15 cellular contexts compared by ENCODE assay signal in genomic region chr19:51194527-51195315, GRCh38. TPM values are rescaled to one million over a fixed set of nuclear protein-coding genes. Genes with fewer than 3 reads are reported as not detected.
DNase-seq lines count a peak whose midpoint lies in the region; ATAC-seq, FAIRE-seq and TF ChIP-seq lines count a peak whose summit lies in the region.
"Had no signal": no experiment of that assay in that cellular context is flagged by ENCODE, and none has a peak within 500 bp of the region (broad histone marks: within the 10 kb centered on the region; RNA-seq: fewer than 3 reads in every experiment).

No MANE protein-coding gene starts in this region.

- H3K36me3 ChIP-seq in OCI-LY3 (replicated peaks; ENCODE audit: low read depth, low read length) (no peaks in the 10 kb centered on the region), bronchial epithelial cell (ENCODE audit: control insufficient read depth, insufficient read depth, low read length) (no peaks in the 10 kb centered on the region), lower lobe of right lung (no peaks in the 10 kb centered on the region)
- H3K36me3 ChIP-seq: transverse colon had no signal

- H3K9me3 ChIP-seq in OCI-LY3 (ENCODE audit: insufficient read depth, low read length) (no peaks in the 10 kb centered on the region), lower lobe of right lung (no peaks in the 10 kb centered on the region)
- H3K9me3 ChIP-seq: transverse colon had no signal

- ATAC-seq in stimulated activated naive CD8-positive, alpha-beta T cell treated with anti-CD3 and anti-CD28 coated beads, Interleukin-15, Interleukin-2, amounts not matched to agents 100 U/mL and 50 U/mL, for 24 hours = peak; percentile 83
- ATAC-seq in lower lobe of right lung = no peak

- H3K4me2 ChIP-seq in OCI-LY3 (ENCODE audit: low read length) = peak overlapping the region; percentile 40

- H2AFZ ChIP-seq in OCI-LY3 (ENCODE audit: low read depth, low read length) = no peak overlapping the region

- TF ChIP-seq CTCF in OCI-LY3 (IDR thresholded peaks at IDR 0.05; ENCODE audit: low read depth, low read length) (no peak), bronchial epithelial cell (IDR thresholded peaks at IDR 0.05; ENCODE audit: insufficient read depth, low read length, severe bottlenecking) (no peak), lower lobe of right lung (IDR thresholded peaks at IDR 0.05) (no peak)

- FAIRE-seq in bronchial epithelial cell (lab: Jason Lieb, UNC) = peak; percentile 18

- H4K20me1 ChIP-seq in OCI-LY3 (ENCODE audit: insufficient read depth, low read length) = no peaks in the 10 kb centered on the region

- intact Hi-C loops in lower lobe of right lung (cut with DNase I) = no loop called here

- H3K4me1 ChIP-seq in OCI-LY3 (ENCODE audit: low read length) (peaks cover 3% of the 10 kb centered on the region; the same call in 1 of the 2 replicates), lower lobe of right lung (no peaks in the 10 kb centered on the region)
- H3K4me1 ChIP-seq: transverse colon had no signal

- H3K4me3 ChIP-seq in OCI-LY3 (ENCODE audit: low read length) = peak overlapping the region; percentile 41; the same call in 1 of the 2 replicates
- H3K4me3 ChIP-seq in bronchial epithelial cell (ENCODE audit: low read depth, low read length) = no peak overlapping the region
- no peak overlapping the region for H3K4me3 ChIP-seq in lower lobe of right lung
- H3K4me3 ChIP-seq: transverse colon had no signal

- peak; percentile 65 for DNase-seq in activated CD8-positive, alpha-beta memory T cell treated with anti-CD3 and anti-CD28 coated beads for 24 hours
- no peak for DNase-seq in activated CD8-positive, alpha-beta memory T cell treated with anti-CD3 and anti-CD28 coated beads, Interleukin-2, amount 50 U/mL, for 4 hours
- DNase-seq in bronchial epithelial cell (ENCODE audit: low read depth) = no peak
- peak; percentile 7 for DNase-seq in stimulated activated naive CD8-positive, alpha-beta T cell treated with anti-CD3 and anti-CD28 coated beads, Interleukin-15, Interleukin-2, amounts not matched to agents 100 U/mL and 50 U/mL, for 24 hours
- no peak for DNase-seq in pons (ENCODE audit: low spot score)
- DNase-seq in lower lobe of right lung = no peak
- DNase-seq in globus pallidus (ENCODE audit: low spot score) = no peak
- DNase-seq: activated CD4-positive, alpha-beta T cell treated with anti-CD3 and anti-CD28 coated beads, Interleukin-2, amount 10 ng/mL, durations not matched to agents 7 days and 5 days; DMS153; hypothalamus; mesendoderm; posterior cingulate gyrus; T-helper 1 cell; transverse colon had no signal

- no peaks in the 10 kb centered on the region for H3K79me2 ChIP-seq in OCI-LY3 (ENCODE audit: low read length)

- no peak overlapping the region for H3K27ac ChIP-seq in OCI-LY3 (ENCODE audit: low read length)
- no peak overlapping the region for H3K27ac ChIP-seq in lower lobe of right lung
- H3K27ac ChIP-seq: transverse colon had no signal

- H3K27me3 ChIP-seq in OCI-LY3 (ENCODE audit: low read depth, low read length) (peaks cover 10% of the 10 kb centered on the region; the same call in 1 of the 2 replicates), bronchial epithelial cell (ENCODE audit: control insufficient read depth, insufficient read depth, low read length) (no peaks in the 10 kb centered on the region), lower lobe of right lung (ENCODE audit: low read depth) (peaks cover 14% of the 10 kb centered on the region)
- H3K27me3 ChIP-seq: transverse colon had no signal

- H3K9ac ChIP-seq in OCI-LY3 (ENCODE audit: low read length) = no peak overlapping the region

RNA-seq across cellular contexts. Expression of gene CD33, which starts 30.2 kb away (rescaled TPM):
- total RNA-seq in bronchial epithelial cell = not detected in 2 replicates
- total RNA-seq in lower lobe of right lung = 32.0 TPM

RNA-seq across cellular contexts. Expression of gene SIGLEC7, which starts 52.6 kb away (rescaled TPM):
- not detected in 2 replicates for total RNA-seq in bronchial epithelial cell
- 10.0 TPM for total RNA-seq in lower lobe of right lung
- total RNA-seq: activated CD4-positive, alpha-beta T cell treated with anti-CD3 and anti-CD28 coated beads, Interleukin-2, amount 10 ng/mL, durations not matched to agents 7 days and 5 days had no signal

RNA-seq across cellular contexts. Expression of gene SIGLECL1, which starts 56.2 kb away (rescaled TPM):
- total RNA-seq in bronchial epithelial cell = not detected in 2 replicates
- not detected for total RNA-seq in lower lobe of right lung
- total RNA-seq: activated CD4-positive, alpha-beta T cell treated with anti-CD3 and anti-CD28 coated beads, Interleukin-2, amount 10 ng/mL, durations not matched to agents 7 days and 5 days; transverse colon had no signal

Comparison
In these comparisons a context has a peak if more than half of its experiments do, and no peak if none do; other contexts are left out.
1. DNase-seq: peak in activated CD8-positive, alpha-beta memory T cell treated with anti-CD3 and anti-CD28 coated beads for 24 hours (single experiment) and stimulated activated naive CD8-positive, alpha-beta T cell treated with anti-CD3 and anti-CD28 coated beads, Interleukin-15, Interleukin-2, amounts not matched to agents 100 U/mL and 50 U/mL, for 24 hours (single experiment); none in activated CD8-positive, alpha-beta memory T cell treated with anti-CD3 and anti-CD28 coated beads, Interleukin-2, amount 50 U/mL, for 4 hours (single experiment), bronchial epithelial cell (single experiment), pons (single experiment), lower lobe of right lung (single experiment) and globus pallidus (single experiment).
2. RNA of gene CD33, which starts 30.2 kb away (total RNA-seq): 32.0 TPM in lower lobe of right lung (single experiment); not detected in bronchial epithelial cell; every median in the first group is over 10 times any median in the second.
3. RNA of gene SIGLEC7, which starts 52.6 kb away (total RNA-seq): 10.0 TPM in lower lobe of right lung (single experiment); not detected in bronchial epithelial cell; every median in the first group is over 10 times any median in the second.